Comparison of ENCODE assay signal across 1 cellular context in the genomic region with DNA sequence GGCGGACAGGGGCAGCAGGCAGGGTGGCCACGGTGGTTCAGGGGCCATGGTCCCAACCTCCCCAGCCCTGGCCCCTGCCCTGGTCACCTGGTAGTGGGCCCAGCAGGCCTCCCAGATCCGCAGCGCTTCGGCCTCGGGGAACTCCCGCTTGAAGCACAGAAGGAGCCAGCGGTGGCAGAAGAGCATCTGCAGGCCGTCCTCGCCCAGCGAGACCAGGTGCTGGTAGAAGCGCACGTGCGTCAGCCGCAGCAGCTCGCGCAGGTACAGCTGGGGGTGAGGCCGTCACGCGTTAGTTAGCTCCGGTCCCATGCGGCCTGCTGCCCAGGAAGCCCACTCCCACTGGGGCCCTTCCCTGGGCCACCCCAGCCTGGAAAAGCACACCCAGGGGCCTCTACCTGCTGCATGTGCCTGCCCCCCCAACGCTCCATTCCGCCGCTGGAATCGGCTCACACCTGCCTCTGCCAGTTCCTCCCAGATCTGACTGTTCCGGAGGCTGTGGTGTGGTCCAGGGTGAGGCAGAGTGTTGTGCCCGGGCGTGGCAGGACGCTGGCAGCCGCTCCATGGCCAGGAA.
TF ChIP-seq lines count a peak whose summit lies in the region.

No MANE protein-coding gene starts in this region.

TF ChIP-seq in WTC11, 78 proteins besides CTCF, POLR2A, EP300 and RAD21:
- no peak for TF ChIP-seq ARID4B (CRISPR knock-in tag; IDR thresholded peaks at IDR 0.05; ENCODE audit: borderline replicate concordance)
- no peak for TF ChIP-seq GRHL2 (CRISPR knock-in tag; IDR thresholded peaks at IDR 0.05; ENCODE audit: insufficient replicate concordance, severe bottlenecking)
- TF ChIP-seq, protein P1, sequence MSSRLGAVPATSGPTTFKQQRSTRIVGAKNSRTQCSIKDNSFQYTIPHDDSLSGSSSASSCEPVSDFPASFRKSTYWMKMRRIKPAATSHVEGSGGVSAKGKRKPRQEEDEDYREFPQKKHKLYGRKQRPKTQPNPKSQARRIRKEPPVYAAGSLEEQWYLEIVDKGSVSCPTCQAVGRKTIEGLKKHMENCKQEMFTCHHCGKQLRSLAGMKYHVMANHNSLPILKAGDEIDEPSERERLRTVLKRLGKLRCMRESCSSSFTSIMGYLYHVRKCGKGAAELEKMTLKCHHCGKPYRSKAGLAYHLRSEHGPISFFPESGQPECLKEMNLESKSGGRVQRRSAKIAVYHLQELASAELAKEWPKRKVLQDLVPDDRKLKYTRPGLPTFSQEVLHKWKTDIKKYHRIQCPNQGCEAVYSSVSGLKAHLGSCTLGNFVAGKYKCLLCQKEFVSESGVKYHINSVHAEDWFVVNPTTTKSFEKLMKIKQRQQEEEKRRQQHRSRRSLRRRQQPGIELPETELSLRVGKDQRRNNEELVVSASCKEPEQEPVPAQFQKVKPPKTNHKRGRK (CRISPR knock-in tag; IDR thresholded peaks at IDR 0.05; ENCODE audit: borderline replicate concordance), result no peak
